ENCODE assay signal across 1 cellular context in genomic region chr11:6472934-6473333, GRCh38.
TF ChIP-seq lines count a peak whose summit lies in the region.

No MANE protein-coding gene starts in this region.

TF ChIP-seq in HCT116, 20 proteins besides CTCF, POLR2A, EP300 and RAD21 (continued from another document):
- no peak for TF ChIP-seq SRF (IDR thresholded peaks at IDR 0.05; ENCODE audit: low read depth)
- TF ChIP-seq ELF1 (IDR thresholded peaks at IDR 0.05; ENCODE audit: borderline replicate concordance, low read depth): no peak
- TF ChIP-seq POLR2AphosphoS5 (IDR thresholded peaks at IDR 0.05; ENCODE audit: low read depth, low read length): no peak
- no peak for TF ChIP-seq SIN3A (IDR thresholded peaks at IDR 0.05; ENCODE audit: low read depth)
- no peak for TF ChIP-seq SP1 (IDR thresholded peaks at IDR 0.05; ENCODE audit: low read depth)
- no peak for TF ChIP-seq ZBTB33 (IDR thresholded peaks at IDR 0.05; ENCODE audit: extremely low read depth, insufficient replicate concordance, low read length)
- no peak for TF ChIP-seq EGR1 (IDR thresholded peaks at IDR 0.05; ENCODE audit: low read depth)
- TF ChIP-seq ZFX (IDR thresholded peaks at IDR 0.05): no peak
- no peak for TF ChIP-seq CBX3 (IDR thresholded peaks at IDR 0.05; ENCODE audit: low read depth)
